2 cellular contexts compared by ENCODE assay signal in the genomic region with DNA sequence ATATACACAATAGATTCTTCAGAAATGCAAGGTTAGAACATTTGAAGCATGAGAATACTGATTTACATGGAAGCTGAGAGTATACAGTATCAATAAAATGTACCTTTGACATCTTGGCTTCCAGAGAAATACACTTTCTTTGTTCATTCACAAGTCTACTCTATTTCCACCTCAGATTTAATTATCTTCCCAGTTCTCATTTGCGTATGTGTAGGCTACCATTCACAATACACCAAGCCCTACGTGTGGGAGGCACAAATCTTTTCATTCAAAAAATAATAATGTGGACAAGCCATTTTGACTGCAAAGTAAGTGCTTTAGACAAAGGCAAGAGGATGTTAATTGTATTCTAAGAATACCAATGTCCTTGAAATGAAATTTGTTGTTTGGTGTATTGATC.
TF ChIP-seq lines count a peak whose summit lies in the region.

No MANE protein-coding gene starts in this region.

TF ChIP-seq in SK-N-SH, 30 proteins besides CTCF, POLR2A, EP300 and RAD21 (continued from another document):
- no peak for TF ChIP-seq FOXJ3 (CRISPR knock-in tag; IDR thresholded peaks at IDR 0.05)
- TF ChIP-seq YY1 (IDR thresholded peaks at IDR 0.05; ENCODE audit: low read depth): no peak
- TF ChIP-seq ELF1 (IDR thresholded peaks at IDR 0.05): no peak
- TF ChIP-seq, protein P1, sequence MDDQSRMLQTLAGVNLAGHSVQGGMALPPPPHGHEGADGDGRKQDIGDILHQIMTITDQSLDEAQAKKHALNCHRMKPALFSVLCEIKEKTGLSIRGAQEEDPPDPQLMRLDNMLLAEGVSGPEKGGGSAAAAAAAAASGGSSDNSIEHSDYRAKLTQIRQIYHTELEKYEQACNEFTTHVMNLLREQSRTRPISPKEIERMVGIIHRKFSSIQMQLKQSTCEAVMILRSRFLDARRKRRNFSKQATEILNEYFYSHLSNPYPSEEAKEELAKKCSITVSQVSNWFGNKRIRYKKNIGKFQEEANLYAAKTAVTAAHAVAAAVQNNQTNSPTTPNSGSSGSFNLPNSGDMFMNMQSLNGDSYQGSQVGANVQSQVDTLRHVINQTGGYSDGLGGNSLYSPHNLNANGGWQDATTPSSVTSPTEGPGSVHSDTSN (IDR thresholded peaks at IDR 0.05): no peak

TF ChIP-seq in SK-N-SH treated with all-trans-retinoic acid at 6 μM for 48 hours, 23 proteins besides CTCF, POLR2A, EP300 and RAD21 (continued from another document):
- TF ChIP-seq, protein P2, sequence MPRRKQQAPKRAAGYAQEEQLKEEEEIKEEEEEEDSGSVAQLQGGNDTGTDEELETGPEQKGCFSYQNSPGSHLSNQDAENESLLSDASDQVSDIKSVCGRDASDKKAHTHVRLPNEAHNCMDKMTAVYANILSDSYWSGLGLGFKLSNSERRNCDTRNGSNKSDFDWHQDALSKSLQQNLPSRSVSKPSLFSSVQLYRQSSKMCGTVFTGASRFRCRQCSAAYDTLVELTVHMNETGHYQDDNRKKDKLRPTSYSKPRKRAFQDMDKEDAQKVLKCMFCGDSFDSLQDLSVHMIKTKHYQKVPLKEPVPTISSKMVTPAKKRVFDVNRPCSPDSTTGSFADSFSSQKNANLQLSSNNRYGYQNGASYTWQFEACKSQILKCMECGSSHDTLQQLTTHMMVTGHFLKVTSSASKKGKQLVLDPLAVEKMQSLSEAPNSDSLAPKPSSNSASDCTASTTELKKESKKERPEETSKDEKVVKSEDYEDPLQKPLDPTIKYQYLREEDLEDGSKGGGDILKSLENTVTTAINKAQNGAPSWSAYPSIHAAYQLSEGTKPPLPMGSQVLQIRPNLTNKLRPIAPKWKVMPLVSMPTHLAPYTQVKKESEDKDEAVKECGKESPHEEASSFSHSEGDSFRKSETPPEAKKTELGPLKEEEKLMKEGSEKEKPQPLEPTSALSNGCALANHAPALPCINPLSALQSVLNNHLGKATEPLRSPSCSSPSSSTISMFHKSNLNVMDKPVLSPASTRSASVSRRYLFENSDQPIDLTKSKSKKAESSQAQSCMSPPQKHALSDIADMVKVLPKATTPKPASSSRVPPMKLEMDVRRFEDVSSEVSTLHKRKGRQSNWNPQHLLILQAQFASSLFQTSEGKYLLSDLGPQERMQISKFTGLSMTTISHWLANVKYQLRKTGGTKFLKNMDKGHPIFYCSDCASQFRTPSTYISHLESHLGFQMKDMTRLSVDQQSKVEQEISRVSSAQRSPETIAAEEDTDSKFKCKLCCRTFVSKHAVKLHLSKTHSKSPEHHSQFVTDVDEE (CRISPR knock-in tag; IDR thresholded peaks at IDR 0.05): no peak
- TF ChIP-seq, protein P3, sequence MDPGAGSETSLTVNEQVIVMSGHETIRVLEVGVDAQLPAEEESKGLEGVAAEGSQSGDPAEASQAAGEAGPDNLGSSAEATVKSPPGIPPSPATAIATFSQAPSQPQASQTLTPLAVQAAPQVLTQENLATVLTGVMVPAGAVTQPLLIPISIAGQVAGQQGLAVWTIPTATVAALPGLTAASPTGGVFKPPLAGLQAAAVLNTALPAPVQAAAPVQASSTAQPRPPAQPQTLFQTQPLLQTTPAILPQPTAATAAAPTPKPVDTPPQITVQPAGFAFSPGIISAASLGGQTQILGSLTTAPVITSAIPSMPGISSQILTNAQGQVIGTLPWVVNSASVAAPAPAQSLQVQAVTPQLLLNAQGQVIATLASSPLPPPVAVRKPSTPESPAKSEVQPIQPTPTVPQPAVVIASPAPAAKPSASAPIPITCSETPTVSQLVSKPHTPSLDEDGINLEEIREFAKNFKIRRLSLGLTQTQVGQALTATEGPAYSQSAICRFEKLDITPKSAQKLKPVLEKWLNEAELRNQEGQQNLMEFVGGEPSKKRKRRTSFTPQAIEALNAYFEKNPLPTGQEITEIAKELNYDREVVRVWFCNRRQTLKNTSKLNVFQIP (CRISPR knock-in tag; IDR thresholded peaks at IDR 0.05; ENCODE audit: borderline replicate concordance, low read depth): no peak
- TF ChIP-seq BACH2 (CRISPR knock-in tag; IDR thresholded peaks at IDR 0.05; ENCODE audit: borderline replicate concordance) (no peak), TOX (CRISPR knock-in tag; IDR thresholded peaks at IDR 0.05; ENCODE audit: borderline replicate concordance) (no peak), ZC3H10 (CRISPR knock-in tag; IDR thresholded peaks at IDR 0.05) (no peak), PPARA (CRISPR knock-in tag; IDR thresholded peaks at IDR 0.05; ENCODE audit: borderline replicate concordance) (no peak), ISL1 (CRISPR knock-in tag; IDR thresholded peaks at IDR 0.05) (no peak)
